ENCODE assay signal across 19 cellular contexts in genomic region chr1:17970757-17971156, GRCh38.
"Had no signal": no experiment of that assay in that cellular context is flagged by ENCODE, and none has a peak within 500 bp of the region (broad histone marks: within the 10 kb centered on the region; RNA-seq: fewer than 3 reads in every experiment).

No MANE protein-coding gene starts in this region.

- H3K27ac Mint-ChIP-seq: natural killer cell, type B pancreatic cell had no signal

- H3K4me3 ChIP-seq: esophagus muscularis mucosa, gastrocnemius medialis, ovary, suprapubic skin, thyroid gland, uterus had no signal

- H3K9me3 ChIP-seq: esophagus muscularis mucosa, gastrocnemius medialis, ovary, suprapubic skin, thyroid gland, uterus had no signal

- ATAC-seq: gastrocnemius medialis; left lobe of liver; natural killer cell; right cardiac atrium; stimulated activated naive CD8-positive, alpha-beta T cell treated with anti-CD3 and anti-CD28 coated beads, Interleukin-15, Interleukin-2, amounts not matched to agents 100 U/mL and 50 U/mL, for 24 hours had no signal

- H3K4me1 ChIP-seq: esophagus muscularis mucosa, gastrocnemius medialis, suprapubic skin, thyroid gland, uterus had no signal

- H3K36me3 Mint-ChIP-seq: natural killer cell, type B pancreatic cell had no signal

- H3K36me3 ChIP-seq: esophagus muscularis mucosa, gastrocnemius medialis, ovary, suprapubic skin, thyroid gland, uterus had no signal

- H3K9me3 Mint-ChIP-seq: natural killer cell, neural crest cell, type B pancreatic cell had no signal

- H3K27me3 ChIP-seq: ovary, thyroid gland, uterus had no signal

- DNase-seq: effector memory CD4-positive, alpha-beta T cell; gastrocnemius medialis; glutamatergic neuron; islet precursor cell; mammary epithelial cell; natural killer cell; ovary; right cardiac atrium; small intestine; stimulated activated CD4-positive, alpha-beta T cell treated with anti-CD3 and anti-CD28 coated beads, Interleukin-12 subunit alpha, Interleukin-12 subunit beta, amount 100 ng/mL, for 4 hours; stimulated activated naive CD8-positive, alpha-beta T cell treated with anti-CD3 and anti-CD28 coated beads, Interleukin-15, Interleukin-2, amounts not matched to agents 100 U/mL and 50 U/mL, for 24 hours; thyroid gland; uterus had no signal

- H3K27ac ChIP-seq: epithelial cell of prostate, esophagus muscularis mucosa, gastrocnemius medialis, ovary, suprapubic skin, thyroid gland, uterus had no signal

- H3K4me1 Mint-ChIP-seq: natural killer cell, neural crest cell had no signal

- H3K4me3 Mint-ChIP-seq: natural killer cell, neural crest cell, type B pancreatic cell had no signal
